ENCODE assay signal across 11 cellular contexts in the genomic region with DNA sequence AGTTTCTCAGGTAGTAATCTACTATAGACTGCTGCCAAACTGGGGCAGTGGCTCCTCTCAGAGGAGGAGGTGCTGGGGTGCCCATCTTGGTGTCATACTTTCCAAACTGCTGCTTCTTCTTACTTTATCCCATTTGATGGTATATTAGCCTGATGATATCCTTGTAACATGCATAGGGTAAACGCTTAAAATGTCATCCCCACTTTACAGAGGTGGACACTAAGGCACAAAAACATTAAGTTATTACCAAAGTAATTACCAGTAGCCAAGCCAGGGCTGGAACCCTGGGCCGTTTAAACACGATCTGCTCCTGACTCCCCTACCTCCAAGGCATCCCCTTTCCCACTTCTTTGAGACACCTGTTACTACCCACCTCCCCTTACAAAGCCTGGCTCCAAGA. TPM values are rescaled to one million over a fixed set of nuclear protein-coding genes. Genes with fewer than 3 reads are reported as not detected.
DNase-seq lines count a peak whose midpoint lies in the region; ATAC-seq and TF ChIP-seq lines count a peak whose summit lies in the region.
"Had no signal": no experiment of that assay in that cellular context is flagged by ENCODE, and none has a peak within 500 bp of the region (broad histone marks: within the 10 kb centered on the region; RNA-seq: fewer than 3 reads in every experiment).

No MANE protein-coding gene starts in this region.

- WGBS in SK-N-SH (ENCODE audit: low lambda C conversion rate), result 7% methylated on average over 3 of the region's 3 CpGs

- H3K27ac ChIP-seq in SK-N-SH (ENCODE audit: low read depth in 2 of 2, low read length in 1 of 2) (no peak overlapping the region), MM.1S (ENCODE audit: low read length) (no peak overlapping the region)
- H3K27ac ChIP-seq: 22Rv1, upper lobe of right lung had no signal

- H3K79me2 ChIP-seq in SK-N-SH (ENCODE audit: insufficient read depth) (no peaks in the 10 kb centered on the region), MM.1S (ENCODE audit: low read length) (no peaks in the 10 kb centered on the region)

- DNase-seq in SK-N-SH (no peak), MM.1S (no peak), nephron progenitor cell (no peak), middle frontal gyrus (ENCODE audit: extremely low spot score, low spot score) (no peak), NCI-H1436 (lab: John Stamatoyannopoulos, UW) (no peak)
- DNase-seq in central memory CD8-positive, alpha-beta T cell (ENCODE audit: low spot score in 2 of 2), result no peak

- TF ChIP-seq CTCF in SK-N-SH (IDR thresholded peaks at IDR 0.05), result no peak
- no peak for TF ChIP-seq CTCF in MM.1S (IDR thresholded peaks at IDR 0.05; ENCODE audit: low read length)
- TF ChIP-seq CTCF in nephron progenitor cell (IDR thresholded peaks at IDR 0.05), result no peak

- H3K4me3 ChIP-seq in SK-N-SH (ENCODE audit: low read depth in 2 of 2, low read length in 1 of 2), result peak overlapping the region in 1 of 2 experiments; percentile 49; a peak in 2 of 4 replicates
- H3K4me3 ChIP-seq in MM.1S (ENCODE audit: low read length), result peak overlapping the region; percentile 64; the same call in 1 of the 2 replicates

- CTCF ChIA-PET in SK-N-SH (lab: Yijun Ruan, JAX), result no interaction called here

- H3K4me1 ChIP-seq in SK-N-SH (ENCODE audit: control insufficient read depth in 1 of 2, insufficient read depth in 2 of 2, low read depth in 1 of 2, low read length in 1 of 2) (peaks cover 4 to 5% of the 10 kb centered on the region in 2 experiments; a peak in 2 of 4 replicates), MM.1S (ENCODE audit: low read length) (0 out of 2 replicates have a peak, but pooled peaks cover 3% of the 10 kb centered on the region)
- H3K4me1 ChIP-seq: upper lobe of right lung had no signal

- H3K27me3 ChIP-seq in SK-N-SH (ENCODE audit: insufficient read depth), result peaks cover 7% of the 10 kb centered on the region; the same call in 1 of the 2 replicates
- no peaks in the 10 kb centered on the region for H3K27me3 ChIP-seq in MM.1S (replicated peaks; ENCODE audit: insufficient read depth, low read length)

- ATAC-seq in SK-N-SH treated with all-trans-retinoic acid at 6 μM for 48 hours, result no peak
- ATAC-seq in central memory CD8-positive, alpha-beta T cell (replicated peaks; ENCODE audit: extremely low read depth, poor library complexity, severe bottlenecking), result no peak
- ATAC-seq in HG03175 (IDR thresholded peaks at IDR 0.05; ENCODE audit: unreplicated experiment), result no peak

- H3K9ac ChIP-seq in SK-N-SH, result no peak overlapping the region
- no peak overlapping the region for H3K9ac ChIP-seq in MM.1S (ENCODE audit: low read length)

- peak overlapping the region; percentile 77 for H3K4me2 ChIP-seq in SK-N-SH
- peak overlapping the region; percentile 74 for H3K4me2 ChIP-seq in MM.1S (ENCODE audit: low read depth, low read length)

- H3K9me2 ChIP-seq in SK-N-SH (no peaks in the 10 kb centered on the region), MM.1S (replicated peaks; ENCODE audit: insufficient read depth, low read length) (no peaks in the 10 kb centered on the region)

- H3K9me3 ChIP-seq in SK-N-SH (no peaks in the 10 kb centered on the region), MM.1S (replicated peaks; ENCODE audit: insufficient read depth, low read length) (no peaks in the 10 kb centered on the region)
- H3K9me3 ChIP-seq: upper lobe of right lung had no signal

- H4K20me1 ChIP-seq in SK-N-SH (ENCODE audit: insufficient read depth) (no peaks in the 10 kb centered on the region), MM.1S (ENCODE audit: insufficient read depth, low read length) (no peaks in the 10 kb centered on the region)

- H3K4me1 Mint-ChIP-seq in central memory CD8-positive, alpha-beta T cell, result peaks cover 11% of the 10 kb centered on the region
- H3K4me1 Mint-ChIP-seq in nephron progenitor cell, result peaks cover 14% of the 10 kb centered on the region

- no peak for TF ChIP-seq EP300 in SK-N-SH (IDR thresholded peaks at IDR 0.05; ENCODE audit: borderline replicate concordance in 1 of 2, low read depth in 1 of 2, low read length in 1 of 2)

- peaks cover 51% of the 10 kb centered on the region for H3K27me3 Mint-ChIP-seq in central memory CD8-positive, alpha-beta T cell
- peaks cover 45% of the 10 kb centered on the region for H3K27me3 Mint-ChIP-seq in nephron progenitor cell (ENCODE audit: low read depth, poor library complexity)

- no peaks in the 10 kb centered on the region for H3F3A ChIP-seq in SK-N-SH (replicated peaks; ENCODE audit: insufficient read depth)
- no peaks in the 10 kb centered on the region for H3F3A ChIP-seq in MM.1S (ENCODE audit: insufficient read depth, low read length)

- H2AFZ ChIP-seq in SK-N-SH (ENCODE audit: low read depth) (peak overlapping the region; percentile 91; the same call in 1 of the 2 replicates), MM.1S (ENCODE audit: low read length) (peak overlapping the region; percentile 93)

- no peak for TF ChIP-seq RAD21 in SK-N-SH (IDR thresholded peaks at IDR 0.05; ENCODE audit: low read length)

- H3K36me3 Mint-ChIP-seq in central memory CD8-positive, alpha-beta T cell (ENCODE audit: insufficient read depth), result peaks cover 2% of the 10 kb centered on the region
- H3K36me3 Mint-ChIP-seq in nephron progenitor cell (ENCODE audit: low read depth), result no peaks in the 10 kb centered on the region

- POLR2A ChIA-PET in SK-N-SH (lab: Yijun Ruan, JAX), result no interaction called here

- H3K27ac Mint-ChIP-seq in central memory CD8-positive, alpha-beta T cell (ENCODE audit: low read depth), result no peak overlapping the region
- no peak overlapping the region for H3K27ac Mint-ChIP-seq in nephron progenitor cell

- no peaks in the 10 kb centered on the region for H3K9me3 Mint-ChIP-seq in central memory CD8-positive, alpha-beta T cell
- H3K9me3 Mint-ChIP-seq in nephron progenitor cell, result peaks cover 4% of the 10 kb centered on the region

- peak overlapping the region; percentile 72 for H3K4me3 Mint-ChIP-seq in central memory CD8-positive, alpha-beta T cell
- peak overlapping the region; percentile 90 for H3K4me3 Mint-ChIP-seq in nephron progenitor cell

- no peaks in the 10 kb centered on the region for H3K36me3 ChIP-seq in SK-N-SH (replicated peaks in 1 of 2; ENCODE audit: control insufficient read depth in 1 of 2, insufficient read depth in 2 of 2, low read length in 1 of 2)
- no peaks in the 10 kb centered on the region for H3K36me3 ChIP-seq in MM.1S (replicated peaks; ENCODE audit: insufficient read depth, low read length)
- H3K36me3 ChIP-seq: upper lobe of right lung had no signal

TF ChIP-seq in SK-N-SH, 30 proteins besides CTCF, POLR2A, EP300 and RAD21 (continues in another document):
- TF ChIP-seq FOSL2 (IDR thresholded peaks at IDR 0.05; ENCODE audit: borderline replicate concordance, low read depth), result no peak
- TF ChIP-seq SIN3A (IDR thresholded peaks at IDR 0.05; ENCODE audit: borderline replicate concordance, low read depth, low read length), result no peak
- TF ChIP-seq MXI1 (IDR thresholded peaks at IDR 0.05; ENCODE audit: low read depth, low read length), result no peak
- TF ChIP-seq FOXM1 (IDR thresholded peaks at IDR 0.05; ENCODE audit: low read depth), result no peak
- TF ChIP-seq RFX5 (IDR thresholded peaks at IDR 0.05; ENCODE audit: low read length), result no peak
- no peak for TF ChIP-seq ELF1 (IDR thresholded peaks at IDR 0.05)
- TF ChIP-seq NRF1 (IDR thresholded peaks at IDR 0.05; ENCODE audit: low read depth, low read length), result no peak
- no peak for TF ChIP-seq FOXJ3 (CRISPR knock-in tag; IDR thresholded peaks at IDR 0.05)
- no peak for TF ChIP-seq YY1 (IDR thresholded peaks at IDR 0.05; ENCODE audit: low read depth)
- TF ChIP-seq NFIC (IDR thresholded peaks at IDR 0.05; ENCODE audit: borderline replicate concordance), result no peak
- no peak for TF ChIP-seq GATA2 (CRISPR knock-in tag; IDR thresholded peaks at IDR 0.05)
- TF ChIP-seq TCF12 (IDR thresholded peaks at IDR 0.05), result no peak
- no peak for TF ChIP-seq RCOR1 (IDR thresholded peaks at IDR 0.05; ENCODE audit: low read length)

TF ChIP-seq in SK-N-SH treated with all-trans-retinoic acid at 6 μM for 48 hours, 23 proteins besides CTCF, POLR2A, EP300 and RAD21 (continues in another document):
- TF ChIP-seq OSR1 (CRISPR knock-in tag; IDR thresholded peaks at IDR 0.05), result no peak
- no peak for TF ChIP-seq ZNF70 (CRISPR knock-in tag; IDR thresholded peaks at IDR 0.05)
- TF ChIP-seq ISL1 (CRISPR knock-in tag; IDR thresholded peaks at IDR 0.05), result no peak
- TF ChIP-seq ZFP3 (CRISPR knock-in tag; IDR thresholded peaks at IDR 0.05), result no peak
- no peak for TF ChIP-seq ZC3H10 (CRISPR knock-in tag; IDR thresholded peaks at IDR 0.05)
- no peak for TF ChIP-seq ZNF565 (CRISPR knock-in tag; conservative IDR thresholded peaks at IDR 0.05; ENCODE audit: low read depth)
- TF ChIP-seq, protein P1, sequence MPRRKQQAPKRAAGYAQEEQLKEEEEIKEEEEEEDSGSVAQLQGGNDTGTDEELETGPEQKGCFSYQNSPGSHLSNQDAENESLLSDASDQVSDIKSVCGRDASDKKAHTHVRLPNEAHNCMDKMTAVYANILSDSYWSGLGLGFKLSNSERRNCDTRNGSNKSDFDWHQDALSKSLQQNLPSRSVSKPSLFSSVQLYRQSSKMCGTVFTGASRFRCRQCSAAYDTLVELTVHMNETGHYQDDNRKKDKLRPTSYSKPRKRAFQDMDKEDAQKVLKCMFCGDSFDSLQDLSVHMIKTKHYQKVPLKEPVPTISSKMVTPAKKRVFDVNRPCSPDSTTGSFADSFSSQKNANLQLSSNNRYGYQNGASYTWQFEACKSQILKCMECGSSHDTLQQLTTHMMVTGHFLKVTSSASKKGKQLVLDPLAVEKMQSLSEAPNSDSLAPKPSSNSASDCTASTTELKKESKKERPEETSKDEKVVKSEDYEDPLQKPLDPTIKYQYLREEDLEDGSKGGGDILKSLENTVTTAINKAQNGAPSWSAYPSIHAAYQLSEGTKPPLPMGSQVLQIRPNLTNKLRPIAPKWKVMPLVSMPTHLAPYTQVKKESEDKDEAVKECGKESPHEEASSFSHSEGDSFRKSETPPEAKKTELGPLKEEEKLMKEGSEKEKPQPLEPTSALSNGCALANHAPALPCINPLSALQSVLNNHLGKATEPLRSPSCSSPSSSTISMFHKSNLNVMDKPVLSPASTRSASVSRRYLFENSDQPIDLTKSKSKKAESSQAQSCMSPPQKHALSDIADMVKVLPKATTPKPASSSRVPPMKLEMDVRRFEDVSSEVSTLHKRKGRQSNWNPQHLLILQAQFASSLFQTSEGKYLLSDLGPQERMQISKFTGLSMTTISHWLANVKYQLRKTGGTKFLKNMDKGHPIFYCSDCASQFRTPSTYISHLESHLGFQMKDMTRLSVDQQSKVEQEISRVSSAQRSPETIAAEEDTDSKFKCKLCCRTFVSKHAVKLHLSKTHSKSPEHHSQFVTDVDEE (CRISPR knock-in tag; IDR thresholded peaks at IDR 0.05), result no peak

RNA-seq across cellular contexts. Expression of gene CSNK2A2, which starts 37.8 kb away (rescaled TPM):
- polyA plus RNA-seq in SK-N-SH (2012; rRNA removed), result 25.8 and 27.0 TPM in 2 replicates
- polyA plus RNA-seq in SK-N-SH (2012; cell fraction: cytosol; rRNA removed), result 37.8 and 39.0 TPM in 2 replicates
- 23.2 and 30.5 TPM in 2 replicates for polyA plus RNA-seq in SK-N-SH (2012; cell fraction: nucleus; rRNA removed)

RNA-seq across cellular contexts. Expression of gene PRSS54, which starts 59.2 kb away (rescaled TPM):
- not detected in 2 replicates for polyA plus RNA-seq in SK-N-SH (2012; rRNA removed)
- not detected in 2 replicates for polyA plus RNA-seq in SK-N-SH (2012; cell fraction: cytosol; rRNA removed)
- not detected in 2 replicates for polyA plus RNA-seq in SK-N-SH (2012; cell fraction: nucleus; rRNA removed)
- polyA plus RNA-seq: fibroblast of lung had no signal
